Comparison of ENCODE assay signal across 1 cellular context in the genomic region with DNA sequence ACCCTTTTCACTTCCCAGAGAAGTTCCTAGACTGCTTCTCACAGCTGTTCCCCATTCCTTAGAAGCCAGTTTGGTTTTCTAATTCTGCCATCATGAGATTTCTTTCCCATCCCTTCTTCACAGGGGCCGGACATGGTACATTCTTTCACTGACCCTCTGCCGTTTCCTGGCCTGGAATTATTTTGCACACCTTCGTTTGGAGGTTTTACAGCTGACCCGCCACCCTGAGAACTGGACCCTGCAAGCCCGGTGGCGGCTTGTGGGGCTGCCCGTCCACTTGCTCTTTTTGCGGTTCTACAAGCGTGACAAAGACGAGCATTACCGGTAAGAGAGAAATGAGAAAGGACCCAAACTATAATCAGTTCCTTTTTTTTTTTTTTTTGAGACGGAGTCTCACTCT.
TF ChIP-seq lines count a peak whose summit lies in the region.

No MANE protein-coding gene starts in this region.

TF ChIP-seq in HEK293, 187 proteins besides CTCF, POLR2A, EP300 and RAD21:
- TF ChIP-seq SETDB1 (IDR thresholded peaks at IDR 0.05; ENCODE audit: insufficient read length, low read length), result no peak
- no peak for TF ChIP-seq ZIC2 (tag by site-specific recombination; IDR thresholded peaks at IDR 0.05)
- TF ChIP-seq, protein P1, sequence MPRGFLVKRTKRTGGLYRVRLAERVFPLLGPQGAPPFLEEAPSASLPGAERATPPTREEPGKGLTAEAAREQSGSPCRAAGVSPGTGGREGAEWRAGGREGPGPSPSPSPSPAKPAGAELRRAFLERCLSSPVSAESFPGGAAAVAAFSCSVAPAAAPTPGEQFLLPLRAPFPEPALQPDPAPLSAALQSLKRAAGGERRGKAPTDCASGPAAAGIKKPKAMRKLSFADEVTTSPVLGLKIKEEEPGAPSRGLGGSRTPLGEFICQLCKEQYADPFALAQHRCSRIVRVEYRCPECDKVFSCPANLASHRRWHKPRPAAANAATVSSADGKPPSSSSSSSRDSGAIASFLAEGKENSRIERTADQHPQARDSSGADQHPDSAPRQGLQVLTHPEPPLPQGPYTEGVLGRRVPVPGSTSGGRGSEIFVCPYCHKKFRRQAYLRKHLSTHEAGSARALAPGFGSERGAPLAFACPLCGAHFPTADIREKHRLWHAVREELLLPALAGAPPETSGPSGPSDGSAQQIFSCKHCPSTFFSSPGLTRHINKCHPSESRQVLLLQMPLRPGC (tag by site-specific recombination; IDR thresholded peaks at IDR 0.05), result no peak
- no peak for TF ChIP-seq ZNF23 (tag by site-specific recombination; IDR thresholded peaks at IDR 0.05; ENCODE audit: borderline replicate concordance)
- no peak for TF ChIP-seq SCRT1 (tag by site-specific recombination; IDR thresholded peaks at IDR 0.05; ENCODE audit: borderline replicate concordance)
- no peak for TF ChIP-seq KLF8 (tag by site-specific recombination; IDR thresholded peaks at IDR 0.05)
